In the genomic region with DNA sequence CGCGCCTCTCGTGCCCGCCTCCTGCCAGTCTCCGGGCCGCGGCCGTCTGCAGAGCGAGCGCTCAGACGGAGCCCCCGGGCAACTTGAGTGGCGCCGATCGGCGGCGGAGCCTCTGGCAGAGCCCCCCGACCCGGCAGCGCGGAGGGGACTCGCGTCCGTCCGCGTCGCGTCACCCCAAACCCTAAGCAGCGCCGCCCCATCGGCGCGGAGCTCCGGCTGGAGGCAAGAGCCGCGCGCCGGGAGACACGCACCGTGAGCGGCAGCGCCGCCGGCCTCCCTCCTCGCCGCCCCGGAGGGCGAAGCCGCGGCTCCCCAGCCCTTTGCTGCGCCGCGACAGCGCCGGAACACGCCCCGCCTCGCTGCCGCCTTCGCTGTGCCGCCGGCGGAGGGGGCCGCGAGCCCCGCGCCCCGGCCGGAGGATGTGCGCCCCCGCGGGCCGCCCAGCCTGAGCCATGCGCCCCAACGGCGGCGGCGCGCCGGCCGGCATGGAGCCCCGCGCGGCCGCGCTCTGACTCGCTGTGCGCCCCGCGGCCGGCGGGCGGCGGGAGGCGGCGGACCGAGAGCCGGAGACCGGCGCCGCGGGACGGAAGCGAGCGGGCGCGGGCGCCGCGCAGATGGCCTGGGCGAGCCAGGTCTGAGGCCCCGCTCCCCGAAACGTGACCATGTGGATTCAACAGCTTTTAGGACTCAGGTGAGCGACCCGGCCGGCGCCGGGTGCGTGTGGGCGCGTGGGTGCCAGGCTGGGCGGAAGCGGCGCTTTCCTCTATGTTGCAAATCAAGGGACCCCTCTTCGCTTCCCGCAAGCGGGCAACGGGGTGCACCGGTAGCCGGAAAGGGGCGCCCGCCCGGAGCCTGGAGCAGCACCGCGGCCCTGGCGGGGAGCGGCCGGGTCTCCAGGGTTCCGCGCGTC, we compare ENCODE assay signal across 12 cellular contexts. TPM values are rescaled to one million over a fixed set of nuclear protein-coding genes. Genes with fewer than 3 reads are reported as not detected.
A peak's percentile ranks its signal among the peaks of the same experiment; 100 is the strongest.
DNase-seq lines count a peak whose midpoint lies in the region; ATAC-seq and TF ChIP-seq lines count a peak whose summit lies in the region.
"Had no signal": no experiment of that assay in that cellular context is flagged by ENCODE, and none has a peak within 500 bp of the region (broad histone marks: within the 10 kb centered on the region; RNA-seq: fewer than 3 reads in every experiment).

No MANE protein-coding gene starts in this region.

- H4K20me1 ChIP-seq in BLaER1, result peaks cover 62% of the 10 kb centered on the region

- no peak overlapping the region for H3K4me3 Mint-ChIP-seq in endothelial cell (ENCODE audit: unreplicated experiment)

- H3K4me1 ChIP-seq in BLaER1 (peaks cover 75% of the 10 kb centered on the region), HUES6 (ENCODE audit: control insufficient read depth, insufficient read depth, low read length) (peaks cover 66% of the 10 kb centered on the region), ovary (ENCODE audit: insufficient read depth) (peaks cover 4% of the 10 kb centered on the region)
- H3K4me1 ChIP-seq in effector memory CD4-positive, alpha-beta T cell (ENCODE audit: control insufficient read depth, insufficient read depth, low read length, poor library complexity, severe bottlenecking), result peaks cover 3% of the 10 kb centered on the region

- peaks cover 86% of the 10 kb centered on the region for H3K27me3 ChIP-seq in BLaER1
- peaks cover 69% of the 10 kb centered on the region for H3K27me3 ChIP-seq in HUES6 (ENCODE audit: control insufficient read depth, insufficient read depth, low read length)
- no peaks in the 10 kb centered on the region for H3K27me3 ChIP-seq in ovary
- peaks cover 26% of the 10 kb centered on the region for H3K27me3 ChIP-seq in effector memory CD4-positive, alpha-beta T cell (replicated peaks; ENCODE audit: control insufficient read depth, insufficient read depth, low read length, poor library complexity, severe bottlenecking)

- H3K27ac Mint-ChIP-seq in endothelial cell (ENCODE audit: unreplicated experiment), result no peak overlapping the region

- H3K4me3 ChIP-seq in BLaER1 (peak overlapping the region; percentile 67), HUES6 (ENCODE audit: low read depth, low read length) (peak overlapping the region; percentile 60), ovary (peak overlapping the region; percentile 37)
- H3K4me3 ChIP-seq in effector memory CD4-positive, alpha-beta T cell (ENCODE audit: insufficient read depth, low read depth, low read length, poor library complexity, severe bottlenecking), result no peak overlapping the region

- WGBS in ovary, 3 donors, result 0 to 1% (median 1%) methylated on average over 89 to 142 of the region's 142 CpGs

- no peaks in the 10 kb centered on the region for H3K9me3 Mint-ChIP-seq in endothelial cell (ENCODE audit: unreplicated experiment)

- H3K9ac ChIP-seq in BLaER1 (peak overlapping the region; percentile 58; the same call in 1 of the 2 replicates), HUES6 (ENCODE audit: low read length) (peak overlapping the region; percentile 48)

- no peak for TF ChIP-seq CTCF in endothelial cell (IDR thresholded peaks at IDR 0.05; ENCODE audit: unreplicated experiment)
- no peak for TF ChIP-seq CTCF in ovary (IDR thresholded peaks at IDR 0.05)

- no peak for ATAC-seq in HG03135 (IDR thresholded peaks at IDR 0.05; ENCODE audit: unreplicated experiment)
- no peak for ATAC-seq in GM21576 (IDR thresholded peaks at IDR 0.05; ENCODE audit: unreplicated experiment)
- ATAC-seq in GM18511 (IDR thresholded peaks at IDR 0.05; ENCODE audit: unreplicated experiment), result no peak
- ATAC-seq: left cardiac atrium had no signal

- intact Hi-C loops in ovary (cut with DNase I), result loop anchor here in 2 of 4 donors (5.0 to 10.0 kb wide), 7 partner anchors 860 to 1320 kb away; no protein-coding TSS in a partner anchor

- no peaks in the 10 kb centered on the region for H3K36me3 Mint-ChIP-seq in endothelial cell (ENCODE audit: low read depth, unreplicated experiment)

- no peaks in the 10 kb centered on the region for H3K36me3 ChIP-seq in BLaER1
- H3K36me3 ChIP-seq in HUES6 (ENCODE audit: control insufficient read depth, insufficient read depth, low read length), result no peaks in the 10 kb centered on the region
- no peaks in the 10 kb centered on the region for H3K36me3 ChIP-seq in ovary
- H3K36me3 ChIP-seq in effector memory CD4-positive, alpha-beta T cell (ENCODE audit: control insufficient read depth, insufficient read depth, low read length), result no peaks in the 10 kb centered on the region

- no peak for TF ChIP-seq POLR2A in ovary (IDR thresholded peaks at IDR 0.05)

- DNase-seq in endothelial cell (ENCODE audit: low spot score) (peak; percentile 25), ovary (peak in 2 of 5 donors; percentile 51)
- no peak for DNase-seq in effector memory CD4-positive, alpha-beta T cell
- DNase-seq: activated effector memory CD4-positive, alpha-beta T cell treated with anti-CD3 and anti-CD28 coated beads, Interleukin-2, amount 50 U/mL, for 16 hours; effector CD8-positive, alpha-beta T cell; left cardiac atrium; NCI-H1048 had no signal

- peaks cover 18% of the 10 kb centered on the region for H3K27me3 Mint-ChIP-seq in endothelial cell (ENCODE audit: unreplicated experiment)

- H3K9me3 ChIP-seq in BLaER1 (no peaks in the 10 kb centered on the region), HUES6 (ENCODE audit: control insufficient read depth, insufficient read depth, low read depth, low read length) (no peaks in the 10 kb centered on the region), ovary (no peaks in the 10 kb centered on the region)
- no peaks in the 10 kb centered on the region for H3K9me3 ChIP-seq in effector memory CD4-positive, alpha-beta T cell (ENCODE audit: control insufficient read depth, low read length)

- H3K27ac ChIP-seq in BLaER1 (peak overlapping the region; percentile 42; the same call in 1 of the 2 replicates), HUES6 (ENCODE audit: low read depth, low read length) (no peak overlapping the region), ovary (peak overlapping the region in 1 of 2 donors; percentile 61)
- H3K27ac ChIP-seq in effector memory CD4-positive, alpha-beta T cell (ENCODE audit: insufficient read depth, low read length, poor library complexity, severe bottlenecking), result no peak overlapping the region

- no peak for TF ChIP-seq EP300 in ovary (IDR thresholded peaks at IDR 0.05)

- H3K4me1 Mint-ChIP-seq in endothelial cell (ENCODE audit: unreplicated experiment), result peaks cover 10% of the 10 kb centered on the region

- H3K4me2 ChIP-seq in BLaER1, result peak overlapping the region; percentile 94

RNA-seq across cellular contexts. Expression of a gene that starts 0.6 kb away (rescaled TPM):
- total RNA-seq in endothelial cell (ENCODE audit: unreplicated experiment) (0.21 TPM), ovary (10 to 100 TPM in 5 of 7 donors, 1 to 10 TPM in 2; 5.1 to 20.8 (median 12.8) TPM)
- 1 to 10 TPM; 1.2 to 1.5 TPM for polyA plus RNA-seq in ovary
